ENCODE assay signal across 20 cellular contexts in genomic region chr7:68440870-68441269, GRCh38.
DNase-seq lines count a peak whose midpoint lies in the region; ATAC-seq and TF ChIP-seq lines count a peak whose summit lies in the region.
"Had no signal": no experiment of that assay in that cellular context is flagged by ENCODE, and none has a peak within 500 bp of the region (broad histone marks: within the 10 kb centered on the region; RNA-seq: fewer than 3 reads in every experiment).

No MANE protein-coding gene starts in this region.

- DNase-seq in activated CD4-positive, alpha-beta T cell treated with anti-CD3 and anti-CD28 coated beads for 36 hours = peak; percentile 12
- no peak for DNase-seq in activated CD4-positive, alpha-beta T cell treated with anti-CD3 and anti-CD28 coated beads, Interleukin-2, amount 50 U/mL, for 1 hour
- DNase-seq in KBM-7 = peak; percentile 40
- peak; percentile 23 for DNase-seq in NB4 (ENCODE audit: low read depth)
- DNase-seq in SK-N-DZ (ENCODE audit: low spot score) = peak; percentile 45
- DNase-seq in NCI-H1436 (lab: John Stamatoyannopoulos, UW) = no peak
- no peak for DNase-seq in psoas muscle
- DNase-seq: activated CD8-positive, alpha-beta memory T cell treated with anti-CD3 and anti-CD28 coated beads, Interleukin-2, amount 10 ng/mL, durations not matched to agents 7 days and 5 days; activated naive CD8-positive, alpha-beta T cell treated with anti-CD3 and anti-CD28 coated beads, Interleukin-2, amount 10 ng/mL, durations not matched to agents 7 days and 5 days; Calu3; effector memory CD4-positive, alpha-beta T cell; glutamatergic neuron; islet precursor cell; KG1; MM.1S; right lobe of liver; stimulated activated CD4-positive, alpha-beta T cell treated with anti-CD3 and anti-CD28 coated beads, Interleukin-2, amount 100 ng/mL, for 48 hours had no signal

- no peak overlapping the region for H3K27ac Mint-ChIP-seq in activated CD4-positive, alpha-beta T cell treated with anti-CD3 and anti-CD28 coated beads for 36 hours
- H3K27ac Mint-ChIP-seq: activated CD8-positive, alpha-beta memory T cell treated with anti-CD3 and anti-CD28 coated beads, Interleukin-2, amount 10 ng/mL, durations not matched to agents 7 days and 5 days; activated naive CD8-positive, alpha-beta T cell treated with anti-CD3 and anti-CD28 coated beads, Interleukin-2, amount 10 ng/mL, durations not matched to agents 7 days and 5 days had no signal

- intact Hi-C loops in activated CD4-positive, alpha-beta T cell treated with anti-CD3 and anti-CD28 coated beads for 36 hours (cut with DNase I, micrococcal nuclease) = no loop called here
- intact Hi-C loops in psoas muscle (cut with DNase I) = no loop called here

- H3K4me3 Mint-ChIP-seq in activated CD4-positive, alpha-beta T cell treated with anti-CD3 and anti-CD28 coated beads for 36 hours = no peak overlapping the region
- H3K4me3 Mint-ChIP-seq: activated CD8-positive, alpha-beta memory T cell treated with anti-CD3 and anti-CD28 coated beads, Interleukin-2, amount 10 ng/mL, durations not matched to agents 7 days and 5 days; activated naive CD8-positive, alpha-beta T cell treated with anti-CD3 and anti-CD28 coated beads, Interleukin-2, amount 10 ng/mL, durations not matched to agents 7 days and 5 days had no signal

- H3K4me3 ChIP-seq in NB4 (ENCODE audit: low read depth, low read length) (no peak overlapping the region), psoas muscle (no peak overlapping the region)
- H3K4me3 ChIP-seq: coronary artery, right lobe of liver had no signal

- 32 to 41% (median 35%) methylated on average over 4 to 6 of the region's 6 CpGs for WGBS in psoas muscle, 3 donors

- no peak for ATAC-seq in activated CD4-positive, alpha-beta T cell treated with anti-CD3 and anti-CD28 coated beads for 36 hours
- no peak for ATAC-seq in psoas muscle
- ATAC-seq: activated CD8-positive, alpha-beta memory T cell treated with anti-CD3 and anti-CD28 coated beads, Interleukin-2, amount 10 ng/mL, durations not matched to agents 7 days and 5 days; right lobe of liver had no signal

- H3K27me3 Mint-ChIP-seq in activated CD4-positive, alpha-beta T cell treated with anti-CD3 and anti-CD28 coated beads for 36 hours = no peaks in the 10 kb centered on the region
- H3K27me3 Mint-ChIP-seq: activated CD8-positive, alpha-beta memory T cell treated with anti-CD3 and anti-CD28 coated beads, Interleukin-2, amount 10 ng/mL, durations not matched to agents 7 days and 5 days; activated naive CD8-positive, alpha-beta T cell treated with anti-CD3 and anti-CD28 coated beads, Interleukin-2, amount 10 ng/mL, durations not matched to agents 7 days and 5 days had no signal

- TF ChIP-seq CTCF in NB4 (IDR thresholded peaks at IDR 0.05; ENCODE audit: low read depth, low read length) (no peak), psoas muscle (IDR thresholded peaks at IDR 0.05) (no peak)

- H3K9me3 ChIP-seq in psoas muscle = no peaks in the 10 kb centered on the region
- H3K9me3 ChIP-seq: right lobe of liver had no signal

- POLR2A ChIA-PET in activated CD4-positive, alpha-beta T cell treated with anti-CD3 and anti-CD28 coated beads for 36 hours (lab: Charles Lee) = no interaction called here

- no peaks in the 10 kb centered on the region for H3K36me3 Mint-ChIP-seq in activated CD4-positive, alpha-beta T cell treated with anti-CD3 and anti-CD28 coated beads for 36 hours (ENCODE audit: low read depth)
- H3K36me3 Mint-ChIP-seq: activated CD8-positive, alpha-beta memory T cell treated with anti-CD3 and anti-CD28 coated beads, Interleukin-2, amount 10 ng/mL, durations not matched to agents 7 days and 5 days; activated naive CD8-positive, alpha-beta T cell treated with anti-CD3 and anti-CD28 coated beads, Interleukin-2, amount 10 ng/mL, durations not matched to agents 7 days and 5 days had no signal

- in situ Hi-C loops in KBM-7 (cut with MboI; ENCODE audit: low pct_unique_long_range_greater_than_20kb, low sequenced_read_pairs) = no loop called here

- no peaks in the 10 kb centered on the region for H3K4me1 ChIP-seq in psoas muscle
- H3K4me1 ChIP-seq: right lobe of liver had no signal

- peaks cover 0 to 3% (median 0%) of the 10 kb centered on the region in 3 donors for H3K27me3 ChIP-seq in psoas muscle (ENCODE audit: insufficient read depth in 3 of 3, low read length in 2 of 3)
- H3K27me3 ChIP-seq: right lobe of liver had no signal

- H3K4me1 Mint-ChIP-seq in activated CD4-positive, alpha-beta T cell treated with anti-CD3 and anti-CD28 coated beads for 36 hours = no peaks in the 10 kb centered on the region
- H3K4me1 Mint-ChIP-seq: activated CD8-positive, alpha-beta memory T cell treated with anti-CD3 and anti-CD28 coated beads, Interleukin-2, amount 10 ng/mL, durations not matched to agents 7 days and 5 days; activated naive CD8-positive, alpha-beta T cell treated with anti-CD3 and anti-CD28 coated beads, Interleukin-2, amount 10 ng/mL, durations not matched to agents 7 days and 5 days had no signal

- no peak for TF ChIP-seq POLR2A in NB4 (IDR thresholded peaks at IDR 0.05; ENCODE audit: extremely low read depth, insufficient read length)

- CTCF ChIA-PET in activated CD4-positive, alpha-beta T cell treated with anti-CD3 and anti-CD28 coated beads for 36 hours (lab: Charles Lee) = no interaction called here

- H3K27ac ChIP-seq in psoas muscle = no peak overlapping the region
- H3K27ac ChIP-seq: C4-2B, coronary artery, right lobe of liver, RWPE1 had no signal

- no peaks in the 10 kb centered on the region for H3K36me3 ChIP-seq in psoas muscle (ENCODE audit: insufficient read depth in 1 of 2, low read depth in 1 of 2)
- H3K36me3 ChIP-seq: right lobe of liver had no signal

- H3K9me3 Mint-ChIP-seq in activated CD4-positive, alpha-beta T cell treated with anti-CD3 and anti-CD28 coated beads for 36 hours (ENCODE audit: low read depth) = peaks cover 39% of the 10 kb centered on the region

Comparison
In these comparisons a context has a peak if more than half of its experiments do, and no peak if none do; other contexts are left out.
1. DNase-seq: peak in activated CD4-positive, alpha-beta T cell treated with anti-CD3 and anti-CD28 coated beads for 36 hours (single experiment), KBM-7 (single experiment), NB4 (single experiment) and SK-N-DZ (single experiment); none in activated CD4-positive, alpha-beta T cell treated with anti-CD3 and anti-CD28 coated beads, Interleukin-2, amount 50 U/mL, for 1 hour (single experiment), NCI-H1436 (single experiment) and psoas muscle (0 of 2).